In genomic region chr3:194688946-194689345, GRCh38 we compare ENCODE assay signal across 11 cellular contexts. TPM values are rescaled to one million over a fixed set of nuclear protein-coding genes. Genes with fewer than 3 reads are reported as not detected.
A peak's percentile ranks its signal among the peaks of the same experiment; 100 is the strongest.
DNase-seq lines count a peak whose midpoint lies in the region; ATAC-seq and TF ChIP-seq lines count a peak whose summit lies in the region.
"Had no signal": no experiment of that assay in that cellular context is flagged by ENCODE, and none has a peak within 500 bp of the region (broad histone marks: within the 10 kb centered on the region; RNA-seq: fewer than 3 reads in every experiment).

No MANE protein-coding gene starts in this region.

- ATAC-seq in heart right ventricle: no peak
- ATAC-seq in left cardiac atrium: no peak
- no peak for ATAC-seq in upper lobe of right lung
- no peak for ATAC-seq in GM19452 (IDR thresholded peaks at IDR 0.05; ENCODE audit: unreplicated experiment)
- ATAC-seq: HepG2 had no signal

- peaks cover 0 to 16% (median 0%) of the 10 kb centered on the region in 9 donors for H3K36me3 ChIP-seq in heart right ventricle
- H3K36me3 ChIP-seq in adipocyte (ENCODE audit: control insufficient read depth, insufficient read depth, low read length, severe bottlenecking): no peaks in the 10 kb centered on the region
- no peaks in the 10 kb centered on the region for H3K36me3 ChIP-seq in mesendoderm (ENCODE audit: control insufficient read depth, insufficient read depth, low read length)
- H3K36me3 ChIP-seq in upper lobe of right lung: no peaks in the 10 kb centered on the region
- peaks cover 4% of the 10 kb centered on the region; the same call in 1 of the 2 replicates for H3K36me3 ChIP-seq in WERI-Rb-1

- no peak overlapping the region for H3K4ac ChIP-seq in mesendoderm (ENCODE audit: low read depth, low read length)

- no peak overlapping the region for H2BK120ac ChIP-seq in mesendoderm (ENCODE audit: low read depth, low read length)

- no peak overlapping the region for H2BK15ac ChIP-seq in mesendoderm (replicated peaks; ENCODE audit: low read depth)

- no peaks in the 10 kb centered on the region for H3K9me3 ChIP-seq in heart right ventricle
- no peaks in the 10 kb centered on the region for H3K9me3 ChIP-seq in adipocyte (ENCODE audit: control insufficient read depth, low read length)
- no peaks in the 10 kb centered on the region for H3K9me3 ChIP-seq in upper lobe of right lung
- no peaks in the 10 kb centered on the region for H3K9me3 ChIP-seq in WERI-Rb-1 (ENCODE audit: severe bottlenecking)

- peak overlapping the region; percentile 62 for H3K56ac ChIP-seq in mesendoderm (ENCODE audit: low read length)

- H3K79me2 ChIP-seq in mesendoderm (ENCODE audit: control insufficient read depth, insufficient read depth, low read length): no peaks in the 10 kb centered on the region

- H4K8ac ChIP-seq in mesendoderm (ENCODE audit: low read depth, low read length): no peak overlapping the region

- H3K18ac ChIP-seq in mesendoderm (ENCODE audit: low read length): no peak overlapping the region

- H2BK5ac ChIP-seq in mesendoderm (ENCODE audit: low read length): no peak overlapping the region

- H3K23ac ChIP-seq in mesendoderm (ENCODE audit: low read length): no peak overlapping the region

- intact Hi-C loops in heart right ventricle (cut with DNase I) (loop anchor here in 9 of 10 donors (2.0 to 10.0 kb wide), 20 partner anchors 48 to 836 kb away; no protein-coding TSS in a partner anchor), left cardiac atrium (cut with DNase I) (loop anchor here (5.0 to 10.0 kb wide), 3 partner anchors 83 to 266 kb away; no protein-coding TSS in a partner anchor), upper lobe of right lung (cut with DNase I) (loop anchor here (5.0 kb wide), 1 partner anchor 418 kb away; no protein-coding TSS in a partner anchor)

- TF ChIP-seq CTCF in heart right ventricle (IDR thresholded peaks at IDR 0.05): no peak
- no peak for TF ChIP-seq CTCF in upper lobe of right lung (IDR thresholded peaks at IDR 0.05)
- no peak for TF ChIP-seq CTCF in WERI-Rb-1 (IDR thresholded peaks at IDR 0.05; ENCODE audit: low read depth, low read length)

- no peak overlapping the region for H3K4me2 ChIP-seq in mesendoderm (ENCODE audit: low read length)

- peak overlapping the region; percentile 88 for H3K9ac ChIP-seq in adipocyte (ENCODE audit: low read length)
- peak overlapping the region; percentile 24 for H3K9ac ChIP-seq in mesendoderm (ENCODE audit: low read length)

- H3K79me1 ChIP-seq in mesendoderm (ENCODE audit: low read length): no peaks in the 10 kb centered on the region

- H2AK5ac ChIP-seq in mesendoderm (ENCODE audit: low read length): peak overlapping the region; percentile 86

- peaks cover 12 to 66% (median 52%) of the 10 kb centered on the region in 9 donors for H3K4me1 ChIP-seq in heart right ventricle
- H3K4me1 ChIP-seq in adipocyte (ENCODE audit: control insufficient read depth, insufficient read depth, low read length): peaks cover 31% of the 10 kb centered on the region
- peaks cover 2% of the 10 kb centered on the region for H3K4me1 ChIP-seq in mesendoderm (ENCODE audit: control insufficient read depth, low read depth, low read length)
- H3K4me1 ChIP-seq in upper lobe of right lung: peaks cover 46% of the 10 kb centered on the region

- WGBS in heart right ventricle, 2 donors: 51 to 54% methylated on average over 6 of the region's 6 CpGs
- WGBS in mesendoderm (ENCODE audit: extremely low coverage, insufficient coverage, low lambda C conversion rate): no CpG with 5 or more reads among the region's 6 CpGs

- H3K4me3 ChIP-seq in heart right ventricle (peak overlapping the region in 9 of 10 donors; percentile 60 to 98 (median 85)), adipocyte (ENCODE audit: low read length) (peak overlapping the region; percentile 90), mesendoderm (ENCODE audit: low read length) (no peak overlapping the region), upper lobe of right lung (peak overlapping the region; percentile 72), WERI-Rb-1 (ENCODE audit: low read depth, low read length) (no peak overlapping the region)

- no peak overlapping the region for H4K5ac ChIP-seq in mesendoderm (ENCODE audit: low read length)

- H3K27ac ChIP-seq in heart right ventricle: peak overlapping the region in 9 of 10 donors; percentile 76 to 96 (median 88)
- peak overlapping the region; percentile 39 for H3K27ac ChIP-seq in mesendoderm (ENCODE audit: low read depth, low read length)
- H3K27ac ChIP-seq in upper lobe of right lung: peak overlapping the region; percentile 74
- no peak overlapping the region for H3K27ac ChIP-seq in WERI-Rb-1

- no peaks in the 10 kb centered on the region for H3K27me3 ChIP-seq in heart right ventricle
- H3K27me3 ChIP-seq in adipocyte (replicated peaks; ENCODE audit: control insufficient read depth, insufficient read depth, low read length): no peaks in the 10 kb centered on the region
- peaks cover 4% of the 10 kb centered on the region for H3K27me3 ChIP-seq in mesendoderm (ENCODE audit: insufficient read depth, low read length, poor library complexity)
- no peaks in the 10 kb centered on the region for H3K27me3 ChIP-seq in upper lobe of right lung
- H3K27me3 ChIP-seq in WERI-Rb-1 (ENCODE audit: insufficient read depth, low read depth, severe bottlenecking): no peaks in the 10 kb centered on the region

- DNase-seq in heart right ventricle (no peak), left cardiac atrium (no peak), adipocyte (ENCODE audit: low read depth) (peak; percentile 32), mesendoderm (no peak), upper lobe of right lung (no peak), WERI-Rb-1 (no peak), GM19238 (ENCODE audit: insufficient read length, low spot score) (no peak)
- DNase-seq: activated CD4-positive, CD25-positive, alpha-beta regulatory T cell treated with anti-CD3 and anti-CD28 coated beads, Interleukin-2, amount 50 U/mL, for 72 hours; kidney glomerular epithelial cell had no signal

RNA-seq across cellular contexts. Expression of gene FAM43A, which starts 3.3 kb away (rescaled TPM):
- 10 to 100 TPM in 9 of 10 donors, 1 to 10 TPM in 1; 9.2 to 61.7 (median 19.8) TPM for total RNA-seq in heart right ventricle
- 10 to 100 TPM in 1 of 2 donors, 1 to 10 TPM in 1; 8.9 to 15.4 TPM for polyA plus RNA-seq in heart right ventricle
- total RNA-seq in left cardiac atrium: 10 to 100 TPM; 10.4 to 15.4 TPM
- 6.2 TPM for polyA plus RNA-seq in mesendoderm (2013, experiment 1 of 2)
- polyA plus RNA-seq in mesendoderm (2013, experiment 2 of 2): 5.9 TPM
- 25.7 TPM for total RNA-seq in upper lobe of right lung

RNA-seq across cellular contexts. Expression of gene LSG1, which starts 17.0 kb away (rescaled TPM):
- total RNA-seq in heart right ventricle: 10 to 100 TPM; 11.9 to 22.1 (median 18.9) TPM
- 10 to 100 TPM; 11.3 to 17.9 TPM for polyA plus RNA-seq in heart right ventricle
- total RNA-seq in left cardiac atrium: 10 to 100 TPM; 19.9 to 22.8 TPM
- 40.6 TPM for polyA plus RNA-seq in mesendoderm (2013, experiment 1 of 2)
- 42.2 TPM for polyA plus RNA-seq in mesendoderm (2013, experiment 2 of 2)
- total RNA-seq in upper lobe of right lung: 36.8 TPM

RNA-seq across cellular contexts. Expression of gene TMEM44, which starts 55.7 kb away (rescaled TPM):
- 1 to 10 TPM; 3.1 to 9.5 (median 4.5) TPM for total RNA-seq in heart right ventricle
- polyA plus RNA-seq in heart right ventricle: 10 to 100 TPM in 1 of 2 donors, 1 to 10 TPM in 1; 8.2 to 21.9 TPM
- 10 to 100 TPM in 1 of 2 donors, 1 to 10 TPM in 1; 5.6 to 12.1 TPM for total RNA-seq in left cardiac atrium
- 5.0 TPM for polyA plus RNA-seq in mesendoderm (2013, experiment 1 of 2)
- polyA plus RNA-seq in mesendoderm (2013, experiment 2 of 2): 5.0 TPM
- 25.3 TPM for total RNA-seq in upper lobe of right lung

Comparison
In these comparisons a context has a peak if more than half of its experiments do, and no peak if none do; other contexts are left out.
1. H3K4me3 ChIP-seq: peak in heart right ventricle (9 of 10), adipocyte (single experiment) and upper lobe of right lung (single experiment); none in mesendoderm (single experiment) and WERI-Rb-1 (single experiment).